Comparison of ENCODE assay signal across 8 cellular contexts in genomic region chr19:3178377-3178972, GRCh38. TPM values are rescaled to one million over a fixed set of nuclear protein-coding genes. Genes with fewer than 3 reads are reported as not detected.
DNase-seq lines count a peak whose midpoint lies in the region; ATAC-seq and TF ChIP-seq lines count a peak whose summit lies in the region.

Gene S1PR4, plus strand, starts transcription at chr19:3178769. Its CDS starts 24 bp downstream, at chr19:3178793.

- H3K27ac ChIP-seq in RWPE1 (peak within 1 kb of the TSS; percentile 100), psoas muscle (peak within 1 kb of the TSS; percentile 9)

- H3K36me3 ChIP-seq in psoas muscle (ENCODE audit: insufficient read depth in 1 of 2, low read depth in 1 of 2): no peaks in the 10 kb centered on the region

- no peaks in the 10 kb centered on the region for H3K9me3 ChIP-seq in psoas muscle

- TF ChIP-seq CTCF in RWPE1 (conservative IDR thresholded peaks at IDR 0.05; ENCODE audit: low read depth): no peak
- no peak for TF ChIP-seq CTCF in psoas muscle (IDR thresholded peaks at IDR 0.05)

- peak within 1 kb of the TSS; percentile 28 for H3K4me3 ChIP-seq in psoas muscle

- DNase-seq in RWPE1 (ENCODE audit: low spot score) (no peak), psoas muscle (peak in 1 of 2 donors; percentile 56), glomerular visceral epithelial cell (ENCODE audit: extremely low spot score) (no peak), EL (no peak), kidney glomerular epithelial cell (lab: John Stamatoyannopoulos, UW) (no peak), SW 1271 (lab: John Stamatoyannopoulos, UW) (no peak)
- peak; percentile 64 for DNase-seq in activated naive CD4-positive, alpha-beta T cell treated with anti-CD3 and anti-CD28 coated beads, Interleukin-2, amount 50 U/mL, for 16 hours

- POLR2A ChIA-PET in RWPE1 (lab: Yijun Ruan, JAX; ENCODE audit: low non-redundant PET): no interaction called here

- no peaks in the 10 kb centered on the region for H3K27me3 ChIP-seq in psoas muscle (ENCODE audit: insufficient read depth in 3 of 3, low read length in 2 of 3)

- ATAC-seq in GM18909 (IDR thresholded peaks at IDR 0.05; ENCODE audit: poor library complexity, unreplicated experiment) (peak; percentile 45), psoas muscle (peak in 1 of 4 donors; percentile 21)

- 60 to 66% (median 61%) methylated on average over 28 to 42 of the region's 42 CpGs for WGBS in psoas muscle, 3 donors

- no peaks in the 10 kb centered on the region for H3K4me1 ChIP-seq in psoas muscle

- CTCF ChIA-PET in RWPE1 (lab: Yijun Ruan, JAX): no interaction called here

- intact Hi-C loops in psoas muscle (cut with DNase I): no loop called here

RNA-seq across cellular contexts. Expression of gene S1PR4, which starts in this region (rescaled TPM):
- total RNA-seq in psoas muscle: under 1 TPM; 0.40 to 0.79 (median 0.70) TPM
- under 1 TPM; 0.63 to 0.94 (median 0.77) TPM for polyA plus RNA-seq in psoas muscle
